Comparison of ENCODE assay signal across 13 cellular contexts in genomic region chr11:43984519-43985385, GRCh38. TPM values are rescaled to one million over a fixed set of nuclear protein-coding genes. Genes with fewer than 3 reads are reported as not detected.
DNase-seq lines count a peak whose midpoint lies in the region; ATAC-seq and TF ChIP-seq lines count a peak whose summit lies in the region.
"Had no signal": no experiment of that assay in that cellular context is flagged by ENCODE, and none has a peak within 500 bp of the region (broad histone marks: within the 10 kb centered on the region; RNA-seq: fewer than 3 reads in every experiment).

No MANE protein-coding gene starts in this region.

- TF ChIP-seq POLR2A in right lobe of liver (IDR thresholded peaks at IDR 0.05) (no peak), stomach (IDR thresholded peaks at IDR 0.05) (no peak), GM18505 (IDR thresholded peaks at IDR 0.05; ENCODE audit: borderline replicate concordance, extremely low read depth, insufficient read depth, insufficient read length) (no peak)

- H3K27me3 Mint-ChIP-seq in activated CD8-positive, alpha-beta T cell treated with anti-CD3 and anti-CD28 coated beads for 36 hours = peaks cover 9% of the 10 kb centered on the region

- H3K4me1 Mint-ChIP-seq in activated CD8-positive, alpha-beta T cell treated with anti-CD3 and anti-CD28 coated beads for 36 hours (ENCODE audit: low read depth) = no peaks in the 10 kb centered on the region

- H3K27ac Mint-ChIP-seq in activated CD8-positive, alpha-beta T cell treated with anti-CD3 and anti-CD28 coated beads for 36 hours = no peak overlapping the region
- H3K27ac Mint-ChIP-seq: activated naive CD8-positive, alpha-beta T cell had no signal

- H3K9me3 Mint-ChIP-seq in activated CD8-positive, alpha-beta T cell treated with anti-CD3 and anti-CD28 coated beads for 36 hours = no peaks in the 10 kb centered on the region

- peak; percentile 20 for DNase-seq in NCI-H748 (lab: John Stamatoyannopoulos, UW; ENCODE audit: unreplicated experiment)
- no peak for DNase-seq in NCI-H748 treated with DMSO at 0.1 percent for 48 hours (lab: John Stamatoyannopoulos, UW)
- peak in 2 of 3 donors; percentile 65 to 72 for DNase-seq in right lobe of liver
- DNase-seq in stomach = peak; percentile 35
- DNase-seq in activated CD8-positive, alpha-beta T cell treated with anti-CD3 and anti-CD28 coated beads for 36 hours = no peak
- DNase-seq in activated effector memory CD4-positive, alpha-beta T cell treated with Interleukin-2 at 50 U/mL for 16 hours = no peak
- DNase-seq: esophagus squamous epithelium, Karpas-422, NCI-H226 had no signal

- H3K36me3 Mint-ChIP-seq in activated CD8-positive, alpha-beta T cell treated with anti-CD3 and anti-CD28 coated beads for 36 hours (ENCODE audit: low read depth) = no peaks in the 10 kb centered on the region
- H3K36me3 Mint-ChIP-seq: activated naive CD8-positive, alpha-beta T cell had no signal

- H3K4me3 Mint-ChIP-seq in activated CD8-positive, alpha-beta T cell treated with anti-CD3 and anti-CD28 coated beads for 36 hours = no peak overlapping the region
- H3K4me3 Mint-ChIP-seq: activated naive CD8-positive, alpha-beta T cell had no signal

- H3K4me3 ChIP-seq in right lobe of liver (peak overlapping the region in 1 of 3 donors; percentile 11), stomach (no peak overlapping the region)
- H3K4me3 ChIP-seq: esophagus squamous epithelium, thyroid gland had no signal

- CTCF ChIA-PET in activated CD8-positive, alpha-beta T cell treated with anti-CD3 and anti-CD28 coated beads for 36 hours (lab: Charles Lee) = no interaction called here

- H3K27ac ChIP-seq in VCaP = peak overlapping the region; percentile 58
- H3K27ac ChIP-seq in right lobe of liver = peak overlapping the region; percentile 56 to 88 (median 76)
- H3K27ac ChIP-seq in stomach = peak overlapping the region in 4 of 5 donors; percentile 16 to 59 (median 52)

- intact Hi-C loops in right lobe of liver (cut with DNase I) = no loop called here
- intact Hi-C loops in stomach (cut with DNase I; ENCODE audit: low total_unique reads) = no loop called here
- intact Hi-C loops in activated CD8-positive, alpha-beta T cell treated with anti-CD3 and anti-CD28 coated beads for 36 hours (cut with micrococcal nuclease) = no loop called here

- peaks cover 0 to 52% (median 13%) of the 10 kb centered on the region in 4 donors for H3K4me1 ChIP-seq in right lobe of liver
- H3K4me1 ChIP-seq in stomach = peaks cover 25 to 54% (median 35%) of the 10 kb centered on the region in 4 donors

- no peak for TF ChIP-seq CTCF in VCaP (conservative IDR thresholded peaks at IDR 0.05)
- no peak for TF ChIP-seq CTCF in right lobe of liver (IDR thresholded peaks at IDR 0.05)
- TF ChIP-seq CTCF in stomach (IDR thresholded peaks at IDR 0.05) = no peak
- no peak for TF ChIP-seq CTCF in activated CD8-positive, alpha-beta T cell treated with anti-CD3 and anti-CD28 coated beads for 36 hours (IDR thresholded peaks at IDR 0.05)

- peak; percentile 92 for TF ChIP-seq EP300 in stomach (IDR thresholded peaks at IDR 0.05)

- H3K9me3 ChIP-seq in right lobe of liver (no peaks in the 10 kb centered on the region), stomach (no peaks in the 10 kb centered on the region)
- H3K9me3 ChIP-seq: esophagus squamous epithelium, thyroid gland had no signal

- peak; percentile 53 to 72 (median 61) for ATAC-seq in right lobe of liver
- ATAC-seq in activated CD8-positive, alpha-beta T cell treated with anti-CD3 and anti-CD28 coated beads for 36 hours = no peak
- ATAC-seq in GM18505 (IDR thresholded peaks at IDR 0.05; ENCODE audit: unreplicated experiment) = no peak

- H3K27me3 ChIP-seq in right lobe of liver (no peaks in the 10 kb centered on the region), stomach (no peaks in the 10 kb centered on the region)
- H3K27me3 ChIP-seq: thyroid gland had no signal

- POLR2A ChIA-PET in activated CD8-positive, alpha-beta T cell treated with anti-CD3 and anti-CD28 coated beads for 36 hours (lab: Charles Lee) = no interaction called here

- 21% methylated on average over 11 of the region's 14 CpGs for WGBS in right lobe of liver (ENCODE audit: insufficient coverage, low coverage, low lambda C conversion rate, missing lambda C conversion rate)
- WGBS in stomach, 5 donors = 37 to 49% (median 46%) methylated on average over 14 of the region's 14 CpGs

- H3K36me3 ChIP-seq in right lobe of liver (no peaks in the 10 kb centered on the region), stomach (no peaks in the 10 kb centered on the region)
- H3K36me3 ChIP-seq: esophagus squamous epithelium, thyroid gland had no signal

RNA-seq across cellular contexts. Expression of gene C11orf96, which starts 42.3 kb away (rescaled TPM):
- total RNA-seq in right lobe of liver = 100 to 1,000 TPM in 1 of 6 experiments, 10 to 100 TPM in 2, 1 to 10 TPM in 3; 5.4 to 115 (median 27.7) TPM
- 100 to 1,000 TPM in 1 of 5 donors, 10 to 100 TPM in 4; 32.1 to 273 (median 55.4) TPM for total RNA-seq in stomach
- polyA plus RNA-seq in stomach = 100 to 1,000 TPM in 2 of 3 donors, 10 to 100 TPM in 1; 77.2 to 140 (median 131) TPM
- total RNA-seq in activated CD8-positive, alpha-beta T cell treated with anti-CD3 and anti-CD28 coated beads for 36 hours = 1 to 10 TPM; 1.0 to 1.3 TPM

Comparison
In these comparisons a context has a peak if more than half of its experiments do, and no peak if none do; other contexts are left out.
1. DNase-seq: peak in NCI-H748 (single experiment), right lobe of liver (2 of 3) and stomach (single experiment); none in NCI-H748 treated with DMSO at 0.1 percent for 48 hours (single experiment), activated CD8-positive, alpha-beta T cell treated with anti-CD3 and anti-CD28 coated beads for 36 hours (single experiment) and activated effector memory CD4-positive, alpha-beta T cell treated with Interleukin-2 at 50 U/mL for 16 hours (single experiment).
2. ATAC-seq: peak in right lobe of liver (4 of 4); none in activated CD8-positive, alpha-beta T cell treated with anti-CD3 and anti-CD28 coated beads for 36 hours (single experiment) and GM18505 (single experiment).
3. Peak in every context shown above with its lines, with median percentiles within 50 percentile points of each other: H3K27ac ChIP-seq.